20 cellular contexts compared by ENCODE assay signal in genomic region chr6:75290558-75290957, GRCh38. TPM values are rescaled to one million over a fixed set of nuclear protein-coding genes. Genes with fewer than 3 reads are reported as not detected.
DNase-seq lines count a peak whose midpoint lies in the region; ATAC-seq, FAIRE-seq and TF ChIP-seq lines count a peak whose summit lies in the region.
"Had no signal": no experiment of that assay in that cellular context is flagged by ENCODE, and none has a peak within 500 bp of the region (broad histone marks: within the 10 kb centered on the region; RNA-seq: fewer than 3 reads in every experiment).

No MANE protein-coding gene starts in this region.

- H3K36me3 ChIP-seq in HUES64 (ENCODE audit: insufficient read depth, low read length): no peaks in the 10 kb centered on the region
- H3K36me3 ChIP-seq in GM12878 (ENCODE audit: control insufficient read depth in 2 of 2, insufficient read depth in 2 of 2, low read length in 1 of 2): 0 out of 4 replicates have a peak, but pooled peaks cover 0 to 3% of the 10 kb centered on the region in 2 experiments
- H3K36me3 ChIP-seq in iPS-20b (ENCODE audit: insufficient read depth, low read depth, low read length): no peaks in the 10 kb centered on the region

- H3K27me3 ChIP-seq in HUES64 (ENCODE audit: insufficient read depth, low read length) (no peaks in the 10 kb centered on the region), GM12878 (replicated peaks in 1 of 2; ENCODE audit: control insufficient read depth in 2 of 2, insufficient read depth in 2 of 2, low read length in 1 of 2) (no peaks in the 10 kb centered on the region), iPS-20b (ENCODE audit: insufficient read depth, low read length) (no peaks in the 10 kb centered on the region)

- WGBS in HUES64: 24% methylated on average over 3 of the region's 3 CpGs
- 98% methylated on average over 3 of the region's 3 CpGs for WGBS in GM12878 (ENCODE audit: insufficient coverage, insufficient replicate concordance, low lambda C conversion rate, missing lambda C conversion rate)

- H3K4me2 ChIP-seq in GM12878 (ENCODE audit: control insufficient read depth, insufficient read depth): no peak overlapping the region

- H3K9me3 ChIP-seq in HUES64 (ENCODE audit: insufficient read depth, low read depth, low read length) (no peaks in the 10 kb centered on the region), GM12878 (replicated peaks; ENCODE audit: control insufficient read depth, insufficient read depth, low read length) (no peaks in the 10 kb centered on the region), iPS-20b (ENCODE audit: insufficient read depth, low read depth, low read length) (no peaks in the 10 kb centered on the region)

- BruUV-seq in GM12878 (replicated peaks; lab: Mats Ljungman, UMichigan): no TSS peak

- RAD21 ChIA-PET in GM12878 (lab: Charles Lee; ENCODE audit: unreplicated experiment): interaction anchor here (1.2 kb wide), 1 partner anchor 22 kb away, joined by 3 read pairs; no protein-coding TSS in a partner anchor

- POLR2A ChIA-PET in GM12878 (lab: Charles Lee): no interaction called here

- in situ Hi-C loops in GM12878 (cut with MboI): no loop called here
- in situ Hi-C loops in GM13976 (cut with MboI; ENCODE audit: low sequenced_read_pairs, unreplicated experiment): loop anchor here (10.0 kb wide), 1 partner anchor 244 kb away; no protein-coding TSS in a partner anchor

- H3K27ac ChIP-seq in HUES64 (ENCODE audit: low read depth, low read length) (peak overlapping the region; percentile 68; the same call in 1 of the 2 replicates), GM12878 (ENCODE audit: control insufficient read depth, insufficient read depth) (no peak overlapping the region), iPS-20b (ENCODE audit: low read length) (no peak overlapping the region)
- H3K27ac ChIP-seq: HL-60, SK-N-MC had no signal

- SMC1A ChIA-PET in GM12878 (lab: Charles Lee; ENCODE audit: uncharacterized antibody, unreplicated experiment): interaction anchor here (1.2 kb wide), 1 partner anchor 11 kb away, joined by 3 read pairs; no protein-coding TSS in a partner anchor

- no peak for DNase-seq in GM12878 (ENCODE audit: low read depth, low spot score)
- DNase-seq in putamen (ENCODE audit: low spot score): peak; percentile 91
- no peak for DNase-seq in activated CD4-positive, alpha-beta T cell treated with anti-CD3 and anti-CD28 coated beads, Interleukin-2, amount 50 U/mL, for 4 hours
- DNase-seq in NCI-H128 (lab: John Stamatoyannopoulos, UW; ENCODE audit: unreplicated experiment): no peak
- DNase-seq in GM13976 (ENCODE audit: low spot score): no peak
- DNase-seq: activated CD4-positive, alpha-beta T cell treated with anti-CD3 and anti-CD28 coated beads, Interleukin-2, amount 50 U/mL, for 48 hours; amniotic stem cell; Karpas-422; mesenchymal stem cell; NCI-H1417; NCI-H510A treated with DMSO at 0.1 percent for 48 hours; stimulated activated CD4-positive, alpha-beta T cell treated with anti-CD3 and anti-CD28 coated beads, Interleukin-12 subunit alpha, Interleukin-12 subunit beta, amount 100 ng/mL, for 4 hours; stimulated activated naive CD8-positive, alpha-beta T cell treated with anti-CD3 and anti-CD28 coated beads, Interleukin-15, amount 100 ng/mL, for 72 hours had no signal

- H3K9ac ChIP-seq in HUES64 (ENCODE audit: low read depth, low read length) (no peak overlapping the region), GM12878 (ENCODE audit: control insufficient read depth, insufficient read depth, low read length) (no peak overlapping the region), iPS-20b (ENCODE audit: low read depth, low read length) (peak overlapping the region; percentile 38; the same call in 1 of the 2 replicates)

- H3K4me3 ChIP-seq in HUES64 (ENCODE audit: low read length): no peak overlapping the region
- no peak overlapping the region for H3K4me3 ChIP-seq in GM12878
- no peak overlapping the region; the same call in 1 of the 2 replicates for H3K4me3 ChIP-seq in iPS-20b (ENCODE audit: low read length)
- H3K4me3 ChIP-seq: SK-N-MC had no signal

- H3K79me2 ChIP-seq in GM12878 (ENCODE audit: control insufficient read depth, insufficient read depth, low read length): peaks cover 29% of the 10 kb centered on the region

- peaks cover 19% of the 10 kb centered on the region for H3K4me1 ChIP-seq in HUES64 (ENCODE audit: insufficient read depth, low read length)
- no peaks in the 10 kb centered on the region for H3K4me1 ChIP-seq in GM12878 (ENCODE audit: control insufficient read depth, insufficient read depth, low read length)
- peaks cover 17% of the 10 kb centered on the region; the same call in 1 of the 2 replicates for H3K4me1 ChIP-seq in iPS-20b (ENCODE audit: insufficient read depth, low read length)

- H2AFZ ChIP-seq in GM12878 (ENCODE audit: control insufficient read depth, low read depth, low read length): no peak overlapping the region

- CTCF ChIA-PET in GM12878 (lab: Yijun Ruan, JAX): interaction anchor here (0.7 kb wide), 1 partner anchor 23 kb away, joined by 3 read pairs; no protein-coding TSS in a partner anchor

- no peaks in the 10 kb centered on the region for H4K20me1 ChIP-seq in GM12878 (ENCODE audit: control insufficient read depth, insufficient read depth)

- no peak for TF ChIP-seq POLR2A in GM12878 (IDR thresholded peaks at IDR 0.05; ENCODE audit: low read depth, low read length)

- no peak for TF ChIP-seq RAD21 in GM12878 (IDR thresholded peaks at IDR 0.05; ENCODE audit: insufficient read depth, low read depth, low read length)

- no peak for TF ChIP-seq EP300 in GM12878 (IDR thresholded peaks at IDR 0.05; ENCODE audit: borderline replicate concordance in 1 of 2, control insufficient read depth in 1 of 2, low read depth in 2 of 2, low read length in 2 of 2)

- FAIRE-seq in GM12878 (lab: Jason Lieb, UNC): no peak
- FAIRE-seq: TTC549 had no signal

- no peak for ATAC-seq in GM12878
- ATAC-seq in HG03432 (IDR thresholded peaks at IDR 0.05; ENCODE audit: unreplicated experiment): no peak
- ATAC-seq: activated T-helper 17 cell treated with anti-CD3 and anti-CD28 coated beads, Interleukin-2, amount 50 U/mL, for 72 hours; stimulated activated naive CD8-positive, alpha-beta T cell treated with anti-CD3 and anti-CD28 coated beads, Interleukin-15, amount 100 ng/mL, for 72 hours had no signal

- TF ChIP-seq CTCF in GM12878 (IDR thresholded peaks at IDR 0.05 in 2 of 3, conservative IDR thresholded peaks at IDR 0.05 in 1 of 3; ENCODE audit: control insufficient read depth in 2 of 3, extremely low read depth in 1 of 3, insufficient read depth in 1 of 3, low read depth in 3 of 3, low read length in 3 of 3) (no peak), GM13976 (IDR thresholded peaks at IDR 0.05; ENCODE audit: borderline replicate concordance, control extremely low read depth, extremely low read depth, insufficient read depth, missing control alignments) (no peak)

- intact Hi-C loops in GM12878 (cut with micrococcal nuclease; ENCODE audit: unreplicated experiment): no loop called here

TF ChIP-seq in GM12878, 131 proteins besides CTCF, POLR2A, EP300 and RAD21:
- TF ChIP-seq CBX5 (IDR thresholded peaks at IDR 0.05; ENCODE audit: low read depth) (no peak), BMI1 (IDR thresholded peaks at IDR 0.05; ENCODE audit: borderline replicate concordance) (0 out of 2 replicates have a peak, but pooled peaks have one; percentile 36)

RNA-seq across cellular contexts. Expression of gene TMEM30A, which starts 6.0 kb away (rescaled TPM):
- 42.0 TPM for polyA plus RNA-seq in HUES64 (2013, experiment 1 of 2)
- 47.5 TPM for polyA plus RNA-seq in HUES64 (2013, experiment 2 of 2)
- 169 and 195 TPM in 2 replicates for total RNA-seq in GM12878 (2013; cell fraction: nucleolus; rRNA removed)
- total RNA-seq in GM12878 (2014; rRNA removed) (39.0 and 48.1 TPM in 2 replicates), GM12878 (2014; rRNA removed; fragmentation: Illumina TruSeq; extraction: Trizol) (47.6 and 48.1 TPM in 2 replicates), GM12878 (2021) (58.0 and 62.8 TPM in 2 replicates)
- polyA plus RNA-seq in GM12878 (2011; ENCODE audit: low read depth): 23.3 TPM
- polyA plus RNA-seq in GM12878 (2011; rRNA removed) (43.9 and 69.5 TPM in 2 replicates), GM12878 (2014; fragmentation: Illumina TruSeq; extraction: Trizol) (42.6 and 55.6 TPM in 2 replicates), GM12878 (2014; fragmentation: Nextera tagmentation; extraction: Ambion mirVana) (10 to 100 TPM; 11.9 to 23.1 TPM), GM12878 (2014; rRNA removed) (24.3 and 28.3 TPM in 2 replicates), GM12878 (2016; fragmentation: Nextera tagmentation; extraction: Ambion mirVana) (10 to 100 TPM; 54.4 to 61.6 TPM)
- 12.7 and 18.6 TPM in 2 replicates for polyA plus RNA-seq in GM12878 (2011; cell fraction: cytosol; rRNA removed)
- polyA plus RNA-seq in GM12878 (2011; cell fraction: nucleus; rRNA removed): 22.6 and 29.9 TPM in 2 replicates
- 43.0 and 53.2 TPM in 2 replicates for polyA plus RNA-seq in GM12878 (2012)
- 24.1 and 62.2 TPM in 2 replicates for polyA minus RNA-seq in GM12878 (2011; rRNA and poly(A)+ RNA removed)
- polyA minus RNA-seq in GM12878 (2011; cell fraction: cytosol; rRNA and poly(A)+ RNA removed): 12.4 and 20.5 TPM in 2 replicates
- 16.3 and 21.0 TPM in 2 replicates for polyA minus RNA-seq in GM12878 (2011; cell fraction: nucleus; rRNA and poly(A)+ RNA removed)

RNA-seq across cellular contexts. Expression of gene COX7A2, which starts 47.0 kb away (rescaled TPM):
- 230 TPM for polyA plus RNA-seq in HUES64 (2013, experiment 1 of 2)
- 208 TPM for polyA plus RNA-seq in HUES64 (2013, experiment 2 of 2)
- 16.2 and 17.4 TPM in 2 replicates for total RNA-seq in GM12878 (2013; cell fraction: nucleolus; rRNA removed)
- total RNA-seq in GM12878 (2014; rRNA removed) (199 and 239 TPM in 2 replicates), GM12878 (2014; rRNA removed; fragmentation: Illumina TruSeq; extraction: Trizol) (417 and 432 TPM in 2 replicates), GM12878 (2021) (384 and 403 TPM in 2 replicates)
- polyA plus RNA-seq in GM12878 (2011; ENCODE audit: low read depth): 436 TPM
- polyA plus RNA-seq in GM12878 (2011; rRNA removed) (552 and 633 TPM in 2 replicates), GM12878 (2014; fragmentation: Illumina TruSeq; extraction: Trizol) (520 and 635 TPM in 2 replicates), GM12878 (2014; fragmentation: Nextera tagmentation; extraction: Ambion mirVana) (1,000 to 10,000 TPM; 1,615 to 1,834 TPM), GM12878 (2014; rRNA removed) (238 and 276 TPM in 2 replicates), GM12878 (2016; fragmentation: Nextera tagmentation; extraction: Ambion mirVana) (1,000 to 10,000 TPM in 1 of 2 experiments, 100 to 1,000 TPM in 1; 984 to 1,077 TPM)
- polyA plus RNA-seq in GM12878 (2011; cell fraction: cytosol; rRNA removed): 192 and 230 TPM in 2 replicates
- polyA plus RNA-seq in GM12878 (2011; cell fraction: nucleus; rRNA removed): 111 and 240 TPM in 2 replicates
- 254 and 400 TPM in 2 replicates for polyA plus RNA-seq in GM12878 (2012)
- polyA minus RNA-seq in GM12878 (2011; rRNA and poly(A)+ RNA removed): 38.3 and 42.0 TPM in 2 replicates
- polyA minus RNA-seq in GM12878 (2011; cell fraction: cytosol; rRNA and poly(A)+ RNA removed): 19.9 and 26.2 TPM in 2 replicates
- 15.3 and 17.0 TPM in 2 replicates for polyA minus RNA-seq in GM12878 (2011; cell fraction: nucleus; rRNA and poly(A)+ RNA removed)
